In the genomic region with DNA sequence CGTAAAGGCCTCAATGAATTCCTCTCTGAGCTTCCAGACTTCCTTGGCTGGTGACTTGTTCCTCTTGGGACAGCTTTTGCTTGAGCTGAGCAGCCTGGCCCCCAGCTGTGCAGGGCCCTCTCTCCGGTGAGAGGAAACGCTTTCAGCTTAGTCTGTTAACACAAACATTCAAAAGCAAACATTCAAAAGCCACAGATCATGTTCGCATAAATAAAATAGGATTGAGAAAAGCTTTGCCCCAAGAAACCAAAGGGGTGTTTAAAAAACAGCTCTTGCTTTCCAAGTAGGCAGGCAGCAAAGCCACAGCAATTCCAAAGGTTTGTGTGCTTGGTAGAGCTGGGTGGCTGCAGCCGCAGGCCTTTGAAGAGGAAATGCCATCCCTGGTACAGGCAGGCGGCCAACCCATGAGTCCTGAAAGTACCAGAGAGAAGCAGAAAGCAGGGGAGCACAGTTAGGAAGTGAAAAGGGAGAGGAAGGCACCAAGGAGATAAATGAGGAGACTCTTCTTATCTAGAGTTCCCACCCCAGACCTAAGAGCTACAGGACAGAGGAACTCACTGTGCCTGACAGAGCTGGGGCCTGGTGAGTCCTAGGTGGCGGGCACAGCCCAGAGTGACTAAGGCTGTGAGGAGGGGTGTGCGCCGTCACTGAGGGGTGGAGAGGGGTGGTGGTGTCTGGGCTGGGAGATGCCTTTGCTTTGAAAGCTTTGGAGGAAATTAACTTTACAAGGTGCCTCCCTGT, we compare ENCODE assay signal across 10 cellular contexts. TPM values are rescaled to one million over a fixed set of nuclear protein-coding genes. Genes with fewer than 3 reads are reported as not detected.
DNase-seq lines count a peak whose midpoint lies in the region; ATAC-seq, FAIRE-seq and TF ChIP-seq lines count a peak whose summit lies in the region.
"Had no signal": no experiment of that assay in that cellular context is flagged by ENCODE, and none has a peak within 500 bp of the region (broad histone marks: within the 10 kb centered on the region; RNA-seq: fewer than 3 reads in every experiment).

No MANE protein-coding gene starts in this region.

- no peak for TF ChIP-seq CTCF in activated CD8-positive, alpha-beta T cell treated with anti-CD3 and anti-CD28 coated beads for 36 hours (IDR thresholded peaks at IDR 0.05)

- no peak overlapping the region for H3K27ac Mint-ChIP-seq in activated CD8-positive, alpha-beta T cell treated with anti-CD3 and anti-CD28 coated beads for 36 hours
- H3K27ac Mint-ChIP-seq: natural killer cell had no signal

- no peak for ATAC-seq in HG03175 (IDR thresholded peaks at IDR 0.05; ENCODE audit: unreplicated experiment)
- ATAC-seq in activated CD8-positive, alpha-beta T cell treated with anti-CD3 and anti-CD28 coated beads for 36 hours: no peak
- ATAC-seq: natural killer cell had no signal

- H3K36me3 Mint-ChIP-seq in activated CD8-positive, alpha-beta T cell treated with anti-CD3 and anti-CD28 coated beads for 36 hours (ENCODE audit: low read depth): peaks cover 66% of the 10 kb centered on the region

- peaks cover 5% of the 10 kb centered on the region for H3K9me3 Mint-ChIP-seq in activated CD8-positive, alpha-beta T cell treated with anti-CD3 and anti-CD28 coated beads for 36 hours

- no peaks in the 10 kb centered on the region for H3K27me3 Mint-ChIP-seq in activated CD8-positive, alpha-beta T cell treated with anti-CD3 and anti-CD28 coated beads for 36 hours

- intact Hi-C loops in activated CD8-positive, alpha-beta T cell treated with anti-CD3 and anti-CD28 coated beads for 36 hours (cut with micrococcal nuclease): no loop called here

- peak; percentile 33; the same call in 1 of the 2 replicates for TF ChIP-seq POLR2A in H54 (IDR thresholded peaks at IDR 0.05; ENCODE audit: low read depth, low read length)

- FAIRE-seq in H54 (lab: Jason Lieb, UNC): peak; percentile 86

- CTCF ChIA-PET in activated CD8-positive, alpha-beta T cell treated with anti-CD3 and anti-CD28 coated beads for 36 hours (lab: Charles Lee): interaction anchor here (0.6 kb wide), 1 partner anchor 13 kb away, joined by 3 read pairs; no protein-coding TSS in a partner anchor

- DNase-seq in H54 (ENCODE audit: insufficient read length, low spot score) (peak; percentile 57), T1000 (lab: John Stamatoyannopoulos, UW) (peak; percentile 73), foreskin melanocyte (peak; percentile 45), pulmonary artery endothelial cell (ENCODE audit: low read depth, low spot score) (peak; percentile 41), cortex of kidney (lab: John Stamatoyannopoulos, UW) (no peak)
- DNase-seq in activated naive CD4-positive, alpha-beta T cell treated with Interleukin-2 at 50 U/mL for 16 hours: no peak
- DNase-seq in activated CD8-positive, alpha-beta T cell treated with anti-CD3 and anti-CD28 coated beads for 36 hours: no peak
- DNase-seq: activated CD4-positive, alpha-beta T cell treated with anti-CD3 and anti-CD28 coated beads for 1 hour; natural killer cell had no signal

- POLR2A ChIA-PET in activated CD8-positive, alpha-beta T cell treated with anti-CD3 and anti-CD28 coated beads for 36 hours (lab: Charles Lee): no interaction called here

- H3K4me1 Mint-ChIP-seq in activated CD8-positive, alpha-beta T cell treated with anti-CD3 and anti-CD28 coated beads for 36 hours (ENCODE audit: low read depth): no peaks in the 10 kb centered on the region
- H3K4me1 Mint-ChIP-seq: natural killer cell had no signal

- no peak overlapping the region for H3K4me3 Mint-ChIP-seq in activated CD8-positive, alpha-beta T cell treated with anti-CD3 and anti-CD28 coated beads for 36 hours
- H3K4me3 Mint-ChIP-seq: natural killer cell had no signal

RNA-seq across cellular contexts. Expression of a gene that starts 48.4 kb away (rescaled TPM):
- total RNA-seq in pulmonary artery endothelial cell: 171 and 172 TPM in 2 replicates
- total RNA-seq in activated CD8-positive, alpha-beta T cell treated with anti-CD3 and anti-CD28 coated beads for 36 hours: under 1 TPM in 1 of 2 experiments, not detected in 1; 0.16 TPM
- total RNA-seq: natural killer cell had no signal

Comparison
In these comparisons a context has a peak if more than half of its experiments do, and no peak if none do; other contexts are left out.
1. DNase-seq: peak in H54 (single experiment), T1000 (single experiment), foreskin melanocyte (single experiment) and pulmonary artery endothelial cell (single experiment); none in cortex of kidney (single experiment), activated naive CD4-positive, alpha-beta T cell treated with Interleukin-2 at 50 U/mL for 16 hours (single experiment) and activated CD8-positive, alpha-beta T cell treated with anti-CD3 and anti-CD28 coated beads for 36 hours (single experiment).
2. RNA of a gene that starts 48.4 kb away (total RNA-seq): 171 to 172 TPM in pulmonary artery endothelial cell; 0.16 TPM in activated CD8-positive, alpha-beta T cell treated with anti-CD3 and anti-CD28 coated beads for 36 hours; every median in the first group is over 100 times any median in the second.